ENCODE assay signal across 1 cellular context in genomic region chr19:16207490-16208025, GRCh38.
TF ChIP-seq lines count a peak whose summit lies in the region.

No MANE protein-coding gene starts in this region.

TF ChIP-seq in WTC11, 78 proteins besides CTCF, POLR2A, EP300 and RAD21 (continued from another document):
- TF ChIP-seq ZNF512 (CRISPR knock-in tag; IDR thresholded peaks at IDR 0.05; ENCODE audit: borderline replicate concordance) (no peak), ATF3 (CRISPR knock-in tag; conservative IDR thresholded peaks at IDR 0.05) (no peak)
